Comparison of ENCODE assay signal across 17 cellular contexts in the genomic region with DNA sequence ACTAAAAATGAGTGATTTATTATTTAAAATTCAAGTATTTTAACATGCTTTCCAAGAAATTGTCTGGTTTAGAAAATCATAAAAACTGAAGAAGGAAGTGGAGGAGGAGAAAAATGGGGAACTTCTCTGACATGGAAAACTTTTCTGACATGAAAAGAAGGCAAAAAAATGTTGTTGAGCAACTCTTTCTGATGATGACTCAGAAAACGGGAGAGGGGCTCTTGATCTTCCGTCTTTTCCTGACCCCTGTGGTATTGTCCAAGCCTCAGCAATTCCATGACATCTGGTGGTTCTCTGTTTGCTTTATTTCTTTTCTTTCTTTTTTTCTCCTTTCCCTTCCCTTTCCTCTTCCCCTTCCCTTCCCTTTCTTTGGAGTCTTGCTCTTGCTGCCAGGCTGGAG.
A peak's percentile ranks its signal among the peaks of the same experiment; 100 is the strongest.
DNase-seq lines count a peak whose midpoint lies in the region; ATAC-seq and TF ChIP-seq lines count a peak whose summit lies in the region.
"Had no signal": no experiment of that assay in that cellular context is flagged by ENCODE, and none has a peak within 500 bp of the region (broad histone marks: within the 10 kb centered on the region; RNA-seq: fewer than 3 reads in every experiment).

No MANE protein-coding gene starts in this region.

- H3K4me3 Mint-ChIP-seq in HFFc6 = no peak overlapping the region; the same call in 1 of the 2 replicates
- H3K4me3 Mint-ChIP-seq: activated CD8-positive, alpha-beta memory T cell treated with anti-CD3 and anti-CD28 coated beads, Interleukin-2, amount 10 ng/mL, durations not matched to agents 7 days and 5 days; activated naive CD8-positive, alpha-beta T cell; immature natural killer cell had no signal

- H3K27ac Mint-ChIP-seq in HFFc6 = peak overlapping the region; percentile 69
- H3K27ac Mint-ChIP-seq: activated CD8-positive, alpha-beta memory T cell treated with anti-CD3 and anti-CD28 coated beads, Interleukin-2, amount 10 ng/mL, durations not matched to agents 7 days and 5 days; activated naive CD8-positive, alpha-beta T cell; immature natural killer cell had no signal

- peaks cover 81% of the 10 kb centered on the region for H3K4me1 Mint-ChIP-seq in HFFc6 (ENCODE audit: low read depth)
- H3K4me1 Mint-ChIP-seq: immature natural killer cell had no signal

- DNase-seq in A172 (ENCODE audit: low spot score) = peak; percentile 58
- peak; percentile 66 for DNase-seq in HFFc6
- peak; percentile 90 for DNase-seq in SIG-M5 treated with dmso at 0.1 percent for 504 hours (lab: John Stamatoyannopoulos, UW; ENCODE audit: unreplicated experiment)
- DNase-seq in fibroblast of peridontal ligament (ENCODE audit: extremely low read depth) = peak; percentile 88
- DNase-seq in NCI-H2081 treated with DMSO at 0.1 percent for 48 hours (lab: John Stamatoyannopoulos, UW) = no peak
- DNase-seq in SHP77 treated with DMSO at 0.1 percent for 48 hours (lab: John Stamatoyannopoulos, UW) = no peak
- DNase-seq: activated CD8-positive, alpha-beta memory T cell treated with anti-CD3 and anti-CD28 coated beads, Interleukin-2, amount 10 ng/mL, durations not matched to agents 7 days and 5 days; colonic mucosa; gastrocnemius medialis; immature natural killer cell; Karpas-422; SK-N-SH; transverse colon had no signal

- peaks cover 27% of the 10 kb centered on the region for H3K36me3 Mint-ChIP-seq in HFFc6 (ENCODE audit: low read depth)
- H3K36me3 Mint-ChIP-seq: activated naive CD8-positive, alpha-beta T cell; immature natural killer cell had no signal

- TF ChIP-seq CTCF in HFFc6 (IDR thresholded peaks at IDR 0.05) = no peak

- no peak for ATAC-seq in GM19463 (IDR thresholded peaks at IDR 0.05; ENCODE audit: unreplicated experiment)
- no peak for ATAC-seq in GM19035 (IDR thresholded peaks at IDR 0.05; ENCODE audit: unreplicated experiment)
- ATAC-seq: activated CD8-positive, alpha-beta memory T cell treated with anti-CD3 and anti-CD28 coated beads, Interleukin-2, amount 10 ng/mL, durations not matched to agents 7 days and 5 days; gastrocnemius medialis; mucosa of descending colon had no signal

- H3K9me3 Mint-ChIP-seq in HFFc6 = no peaks in the 10 kb centered on the region

- peaks cover 4% of the 10 kb centered on the region for H3K27me3 Mint-ChIP-seq in HFFc6 (ENCODE audit: insufficient read depth)
- H3K27me3 Mint-ChIP-seq: activated CD8-positive, alpha-beta memory T cell treated with anti-CD3 and anti-CD28 coated beads, Interleukin-2, amount 10 ng/mL, durations not matched to agents 7 days and 5 days had no signal

Comparison
In these comparisons a context has a peak if more than half of its experiments do, and no peak if none do; other contexts are left out.
1. DNase-seq: peak in A172 (single experiment), HFFc6 (single experiment), SIG-M5 treated with dmso at 0.1 percent for 504 hours (single experiment) and fibroblast of peridontal ligament (single experiment); none in NCI-H2081 treated with DMSO at 0.1 percent for 48 hours (single experiment) and SHP77 treated with DMSO at 0.1 percent for 48 hours (single experiment).